In the genomic region with DNA sequence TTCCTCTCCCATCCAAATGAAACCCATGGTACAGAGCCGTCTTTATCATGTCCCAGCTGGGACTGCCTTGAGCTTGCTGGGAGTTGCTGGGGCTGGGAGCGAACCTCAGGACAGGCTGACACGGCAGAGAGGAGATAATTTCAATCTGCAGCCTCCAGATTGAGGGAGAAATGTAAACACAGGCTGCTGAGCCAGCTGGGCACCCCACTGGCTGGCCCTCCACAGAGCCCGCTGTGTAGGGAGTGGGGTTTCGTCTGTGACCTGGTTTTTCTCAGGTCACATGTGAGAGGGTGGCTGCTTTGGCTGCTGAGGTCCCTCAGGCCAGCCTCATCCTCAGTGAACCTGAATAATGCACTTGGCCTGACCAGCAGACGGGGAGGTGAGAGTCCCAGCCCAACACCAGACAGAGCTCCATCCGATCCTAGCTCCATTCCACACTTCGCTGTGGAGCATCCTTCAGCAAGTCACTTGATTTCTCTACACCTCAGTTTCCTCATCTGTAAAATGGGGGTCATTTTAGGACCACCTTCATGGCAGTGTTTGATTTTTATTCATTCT, we compare ENCODE assay signal across 20 cellular contexts.
A peak's percentile ranks its signal among the peaks of the same experiment; 100 is the strongest.
DNase-seq lines count a peak whose midpoint lies in the region; ATAC-seq, FAIRE-seq and TF ChIP-seq lines count a peak whose summit lies in the region.
"Had no signal": no experiment of that assay in that cellular context is flagged by ENCODE, and none has a peak within 500 bp of the region (broad histone marks: within the 10 kb centered on the region; RNA-seq: fewer than 3 reads in every experiment).

No MANE protein-coding gene starts in this region.

- no peak overlapping the region for H3K27ac ChIP-seq in CD8-positive, alpha-beta T cell (ENCODE audit: low read depth, low read length)
- H3K27ac ChIP-seq in right atrium auricular region: no peak overlapping the region
- H3K27ac ChIP-seq: BLaER1 had no signal

- no peak for ATAC-seq in CD8-positive, alpha-beta T cell
- ATAC-seq: GM23338, HepG2 had no signal

- POLR2A ChIA-PET in CD8-positive, alpha-beta T cell (lab: Charles Lee): no interaction called here

- no peaks in the 10 kb centered on the region for H3K9me3 Mint-ChIP-seq in CD8-positive, alpha-beta T cell
- H3K9me3 Mint-ChIP-seq: GM23338, H9 had no signal

- H3K4me3 Mint-ChIP-seq in CD8-positive, alpha-beta T cell: no peak overlapping the region
- H3K4me3 Mint-ChIP-seq: GM23338, H9 had no signal

- H3K4me1 Mint-ChIP-seq in CD8-positive, alpha-beta T cell (ENCODE audit: low read depth): no peaks in the 10 kb centered on the region
- H3K4me1 Mint-ChIP-seq: GM23338, H9 had no signal

- H3K27ac Mint-ChIP-seq in CD8-positive, alpha-beta T cell: no peak overlapping the region
- H3K27ac Mint-ChIP-seq: GM23338, H9 had no signal

- intact Hi-C loops in CD8-positive, alpha-beta T cell (cut with DNase I, micrococcal nuclease): no loop called here

- no peak for FAIRE-seq in H54 (lab: Jason Lieb, UNC)
- FAIRE-seq: GM12892, HepG2, HTR-8/SVneo had no signal

- DNase-seq in DMS 273 (lab: John Stamatoyannopoulos, UW; ENCODE audit: unreplicated experiment) (peak; percentile 88), NCI-H1694 treated with DMSO at 0.1 percent for 48 hours (lab: John Stamatoyannopoulos, UW) (peak; percentile 26), OCI-M2 (lab: John Stamatoyannopoulos, UW; ENCODE audit: unreplicated experiment) (peak; percentile 24), inferior parietal cortex (ENCODE audit: extremely low spot score) (peak; percentile 5), DMS114 treated with DMSO at 0.1 percent for 48 hours (lab: John Stamatoyannopoulos, UW; ENCODE audit: unreplicated experiment) (no peak), right atrium auricular region (ENCODE audit: low spot score) (no peak), H54 (ENCODE audit: insufficient read length, low spot score) (no peak)
- no peak for DNase-seq in CD8-positive, alpha-beta T cell
- DNase-seq: 8988T, AML-193, DMS153, DMS79 treated with DMSO at 0.1 percent for 48 hours, EL, GDM1, H9 had no signal

- no peaks in the 10 kb centered on the region for H3K27me3 ChIP-seq in CD8-positive, alpha-beta T cell (ENCODE audit: insufficient read depth, low read length)
- no peaks in the 10 kb centered on the region for H3K27me3 ChIP-seq in right atrium auricular region
- H3K27me3 ChIP-seq: BLaER1 had no signal

- H3K36me3 Mint-ChIP-seq in CD8-positive, alpha-beta T cell: no peaks in the 10 kb centered on the region

- CTCF ChIA-PET in CD8-positive, alpha-beta T cell (lab: Charles Lee): no interaction called here

- H3K9me3 ChIP-seq in CD8-positive, alpha-beta T cell (ENCODE audit: low read length): no peaks in the 10 kb centered on the region
- no peaks in the 10 kb centered on the region for H3K9me3 ChIP-seq in right atrium auricular region
- H3K9me3 ChIP-seq: BLaER1 had no signal

- TF ChIP-seq CTCF in CD8-positive, alpha-beta T cell (IDR thresholded peaks at IDR 0.05): no peak
- TF ChIP-seq CTCF in right atrium auricular region (IDR thresholded peaks at IDR 0.05): no peak

- peaks cover 15% of the 10 kb centered on the region for H3K27me3 Mint-ChIP-seq in CD8-positive, alpha-beta T cell (ENCODE audit: low read depth)

- H3K4me3 ChIP-seq in CD8-positive, alpha-beta T cell (ENCODE audit: low read depth, low read length): no peak overlapping the region
- H3K4me3 ChIP-seq in right atrium auricular region: no peak overlapping the region
- H3K4me3 ChIP-seq: BLaER1, GM23338 had no signal

- no peaks in the 10 kb centered on the region for H3K36me3 ChIP-seq in CD8-positive, alpha-beta T cell (ENCODE audit: insufficient read depth, low read length)
- no peaks in the 10 kb centered on the region for H3K36me3 ChIP-seq in right atrium auricular region
- H3K36me3 ChIP-seq: BLaER1 had no signal

- H3K4me1 ChIP-seq in CD8-positive, alpha-beta T cell (ENCODE audit: insufficient read depth, low read length): no peaks in the 10 kb centered on the region
- H3K4me1 ChIP-seq in right atrium auricular region: peaks cover 0 to 5% of the 10 kb centered on the region in 2 donors
- H3K4me1 ChIP-seq: BLaER1 had no signal

- TF ChIP-seq POLR2A in H54 (IDR thresholded peaks at IDR 0.05; ENCODE audit: low read depth, low read length): no peak

Comparison
In these comparisons a context has a peak if more than half of its experiments do, and no peak if none do; other contexts are left out.
1. DNase-seq: peak in DMS 273 (single experiment), NCI-H1694 treated with DMSO at 0.1 percent for 48 hours (single experiment), OCI-M2 (single experiment) and inferior parietal cortex (single experiment); none in DMS114 treated with DMSO at 0.1 percent for 48 hours (single experiment), CD8-positive, alpha-beta T cell (0 of 7), right atrium auricular region (single experiment) and H54 (single experiment).